In the genomic region with DNA sequence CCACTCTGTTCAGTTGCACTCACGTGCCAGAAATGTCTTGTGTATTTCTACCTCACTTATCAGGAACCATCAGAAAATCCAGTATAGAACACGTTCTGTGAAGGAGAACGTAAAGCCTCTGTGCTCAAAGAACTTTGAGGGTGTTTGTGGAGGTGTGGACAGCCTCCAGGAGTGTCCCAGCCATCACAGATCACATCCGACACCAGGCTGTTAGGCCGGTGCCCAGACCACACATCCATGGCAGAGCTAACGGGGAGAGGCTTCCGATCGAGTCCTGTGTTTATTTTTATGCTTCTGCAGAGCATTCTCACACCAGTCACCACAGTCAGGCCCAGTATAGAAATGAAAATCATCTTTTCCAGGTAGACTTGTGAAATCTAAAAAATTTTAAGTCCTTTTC, we compare ENCODE assay signal across 25 cellular contexts. TPM values are rescaled to one million over a fixed set of nuclear protein-coding genes. Genes with fewer than 3 reads are reported as not detected.
A peak's percentile ranks its signal among the peaks of the same experiment; 100 is the strongest.
DNase-seq lines count a peak whose midpoint lies in the region; ATAC-seq and TF ChIP-seq lines count a peak whose summit lies in the region.
"Had no signal": no experiment of that assay in that cellular context is flagged by ENCODE, and none has a peak within 500 bp of the region (broad histone marks: within the 10 kb centered on the region; RNA-seq: fewer than 3 reads in every experiment).

No MANE protein-coding gene starts in this region.

- H3K27me3 Mint-ChIP-seq in activated T-cell treated with anti-CD3 and anti-CD28 coated beads, Interleukin-2, amount 50 U/mL, for 24 hours = no peaks in the 10 kb centered on the region
- H3K27me3 Mint-ChIP-seq: CD4-positive, CD25-positive, alpha-beta regulatory T cell had no signal

- peak in 4 of 8 donors; percentile 30 to 75 (median 56) for ATAC-seq in heart right ventricle
- ATAC-seq: HepG2, K562, PC-3 had no signal

- peaks cover 11 to 45% (median 33%) of the 10 kb centered on the region in 9 donors for H3K4me1 ChIP-seq in heart right ventricle

- H3K27ac ChIP-seq in HL-60 (replicated peaks) = peak overlapping the region; percentile 90
- peak overlapping the region in 6 of 10 donors; percentile 0 to 59 (median 44) for H3K27ac ChIP-seq in heart right ventricle
- H3K27ac ChIP-seq: BLaER1 had no signal

- H3K27ac Mint-ChIP-seq in activated T-cell treated with anti-CD3 and anti-CD28 coated beads, Interleukin-2, amount 50 U/mL, for 24 hours = peak overlapping the region; percentile 2

- no peak for TF ChIP-seq CTCF in HL-60 (IDR thresholded peaks at IDR 0.05; ENCODE audit: insufficient read depth, low read length)
- TF ChIP-seq CTCF in heart right ventricle (IDR thresholded peaks at IDR 0.05) = no peak
- no peak for TF ChIP-seq CTCF in GM13976 (IDR thresholded peaks at IDR 0.05; ENCODE audit: borderline replicate concordance, control extremely low read depth, extremely low read depth, insufficient read depth, missing control alignments)

- no peak overlapping the region for H3K4me3 Mint-ChIP-seq in activated T-cell treated with anti-CD3 and anti-CD28 coated beads, Interleukin-2, amount 50 U/mL, for 24 hours
- H3K4me3 Mint-ChIP-seq: CD4-positive, CD25-positive, alpha-beta regulatory T cell had no signal

- intact Hi-C loops in heart right ventricle (cut with DNase I) = loop anchor here in 4 of 10 donors (5.0 to 10.0 kb wide), 3 partner anchors 43 to 78 kb away; no protein-coding TSS in a partner anchor

- H3K4me1 Mint-ChIP-seq in activated T-cell treated with anti-CD3 and anti-CD28 coated beads, Interleukin-2, amount 50 U/mL, for 24 hours (ENCODE audit: low read depth) = peaks cover 15% of the 10 kb centered on the region

- no peak overlapping the region for H3K4me3 ChIP-seq in HL-60 (replicated peaks; ENCODE audit: insufficient read depth, low read length)
- no peak overlapping the region for H3K4me3 ChIP-seq in heart right ventricle
- H3K4me3 ChIP-seq: BLaER1, K562, SJSA1 had no signal

- in situ Hi-C loops in GM13976 (cut with MboI; ENCODE audit: low sequenced_read_pairs, unreplicated experiment) = no loop called here

- no peaks in the 10 kb centered on the region for H3K9me3 ChIP-seq in heart right ventricle
- H3K9me3 ChIP-seq: BLaER1, SJSA1 had no signal

- peaks cover 77% of the 10 kb centered on the region for H3K36me3 Mint-ChIP-seq in activated T-cell treated with anti-CD3 and anti-CD28 coated beads, Interleukin-2, amount 50 U/mL, for 24 hours (ENCODE audit: low read depth)

- no peak for DNase-seq in activated T-cell treated with anti-CD3 and anti-CD28 coated beads, Interleukin-2, amount 50 U/mL, for 24 hours
- DNase-seq in activated T-cell treated with anti-CD3 and anti-CD28 coated beads for 4 hours (no peak), HL-60 (ENCODE audit: low read depth in 1 of 2, low spot score in 1 of 2) (no peak), heart right ventricle (no peak), iPS-NIHi11 (ENCODE audit: low spot score) (peak; percentile 2), HK-2 (ENCODE audit: unreplicated experiment) (no peak), NCI-H510A treated with DMSO at 0.1 percent for 48 hours (lab: John Stamatoyannopoulos, UW) (no peak), GM13976 (ENCODE audit: low spot score) (no peak)
- DNase-seq: CD4-positive, CD25-positive, alpha-beta regulatory T cell; DMS53; GOT3; HCEC 1CT; Kasumi-1; NCI-H1092 treated with DMSO at 0.1 percent for 48 hours; NCI-H1436; NCI-H187 treated with DMSO at 0.1 percent for 48 hours; NCI-H446; NCI-H526; NCI-H82; NK-92 treated with Interleukin-12 subunit alpha and Interleukin-12 subunit beta, amount 100 ng/mL, for 24 hours; PC-3 had no signal

- 55 to 61% methylated on average over 8 of the region's 8 CpGs for WGBS in heart right ventricle, 2 donors

- H3K27me3 ChIP-seq in HL-60 (ENCODE audit: insufficient read depth, poor library complexity, severe bottlenecking) (no peaks in the 10 kb centered on the region), heart right ventricle (no peaks in the 10 kb centered on the region)
- H3K27me3 ChIP-seq: BLaER1, SJSA1 had no signal

- no peaks in the 10 kb centered on the region for H3K9me3 Mint-ChIP-seq in activated T-cell treated with anti-CD3 and anti-CD28 coated beads, Interleukin-2, amount 50 U/mL, for 24 hours

- peaks cover 0 to 99% (median 54%) of the 10 kb centered on the region in 9 donors for H3K36me3 ChIP-seq in heart right ventricle
- H3K36me3 ChIP-seq: BLaER1 had no signal

RNA-seq across cellular contexts. Expression of gene TPCN1, which starts 53.6 kb away (rescaled TPM):
- total RNA-seq in heart right ventricle = 100 to 1,000 TPM in 8 of 10 donors, 10 to 100 TPM in 2; 81.9 to 163 (median 127) TPM
- polyA plus RNA-seq in heart right ventricle = 100 to 1,000 TPM in 1 of 2 donors, 10 to 100 TPM in 1; 16.4 to 147 TPM
